Comparison of ENCODE assay signal across 9 cellular contexts in the genomic region with DNA sequence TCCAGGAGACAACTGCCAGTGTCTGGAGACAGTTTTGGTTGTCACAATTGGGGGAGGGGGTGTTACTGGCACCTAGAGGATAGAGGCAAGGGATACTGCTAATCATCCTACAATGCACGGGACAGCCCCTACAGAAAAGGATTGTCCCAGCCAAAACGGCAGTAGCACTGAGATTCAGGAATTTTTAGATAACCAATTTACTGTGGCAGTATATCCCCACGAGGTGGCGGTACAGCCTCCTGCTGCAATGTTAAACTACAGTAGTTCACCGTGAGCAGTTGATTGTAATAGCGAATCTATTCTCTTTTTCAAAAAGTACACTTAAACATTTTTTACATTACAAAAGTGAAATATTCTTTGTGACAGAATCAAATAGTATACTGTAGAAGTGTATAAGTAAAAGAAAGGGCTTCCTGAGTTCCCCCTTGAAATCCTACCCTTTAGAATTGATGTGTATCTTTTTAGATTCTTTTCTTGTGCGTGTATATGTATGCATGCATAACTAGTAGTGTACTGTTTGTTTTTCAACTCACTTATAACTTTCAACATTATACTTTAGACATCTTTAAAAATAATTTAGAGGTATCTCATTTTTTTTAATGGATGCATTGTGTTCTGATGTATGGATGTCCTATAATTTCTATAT. TPM values are rescaled to one million over a fixed set of nuclear protein-coding genes. Genes with fewer than 3 reads are reported as not detected.
DNase-seq lines count a peak whose midpoint lies in the region; TF ChIP-seq lines count a peak whose summit lies in the region.
"Not testable (repeated sequence)": the region's sequence is repeated elsewhere in the genome, so short reads cannot be mapped to it uniquely, and the experiment has no call there.
"Had no signal": no experiment of that assay in that cellular context is flagged by ENCODE, and none has a peak within 500 bp of the region (broad histone marks: within the 10 kb centered on the region; RNA-seq: fewer than 3 reads in every experiment).

No MANE protein-coding gene starts in this region.

- WGBS in mammary epithelial cell (ENCODE audit: low coverage, missing lambda C conversion rate) = 36% methylated on average over 2 of the region's 7 CpGs
- 10 to 12% (median 10%) methylated on average over 7 of the region's 7 CpGs for WGBS in ovary, 3 donors

- H3K4me1 ChIP-seq in Caco-2; KMS-11 (ENCODE audit: low read depth, poor library complexity, severe bottlenecking); PC-9 (replicated peaks; ENCODE audit: insufficient read depth); mammary epithelial cell (ENCODE audit: insufficient read depth, low read length); left ventricle myocardium inferior; ovary (ENCODE audit: insufficient read depth): not testable (repeated sequence)

- peak; percentile 72 to 78 for DNase-seq in Caco-2
- DNase-seq in PC-9 = peak; percentile 41 to 73
- peak; percentile 64 to 74 for DNase-seq in activated CD4-positive, alpha-beta T cell treated with anti-CD3 and anti-CD28 coated beads, Interleukin-2, amount 50 U/mL, for 48 hours
- DNase-seq in mammary epithelial cell = peak; percentile 21
- DNase-seq in left ventricle myocardium inferior = peak; percentile 62
- peak; percentile 55 to 77 (median 69) for DNase-seq in ovary
- peak; percentile 19 to 37 for DNase-seq in stimulated activated CD8-positive, alpha-beta memory T cell treated with anti-CD3 and anti-CD28 coated beads, Interleukin-7, amount 100 ng/mL, for 48 hours (ENCODE audit: extremely low read depth in 1 of 2, low read depth in 1 of 2)

- not testable (repeated sequence) for H3K4me3 ChIP-seq in Caco-2 (ENCODE audit: low read depth, low read length); KMS-11 (IDR thresholded peaks at IDR 0.05; ENCODE audit: insufficient read depth, low read depth, low read length); PC-9; mammary epithelial cell (replicated peaks in 1 of 3; ENCODE audit: insufficient read depth in 1 of 3, low read depth in 2 of 3, low read length in 3 of 3); left ventricle myocardium inferior; ovary

- H3K79me2 ChIP-seq in KMS-11 (ENCODE audit: insufficient read depth, low read depth); PC-9 (ENCODE audit: low read depth); mammary epithelial cell (ENCODE audit: insufficient read depth, low read length): not testable (repeated sequence)

- not testable (repeated sequence) for H3K27ac Mint-ChIP-seq in Caco-2 (ENCODE audit: unreplicated experiment)

- not testable (repeated sequence) for H3K36me3 ChIP-seq in Caco-2 (ENCODE audit: control insufficient read depth, insufficient read depth, low read length); KMS-11 (ENCODE audit: insufficient read depth); PC-9 (ENCODE audit: low read depth); mammary epithelial cell (ENCODE audit: insufficient read depth, low read length); left ventricle myocardium inferior; ovary

- not testable (repeated sequence) for H3K4me3 Mint-ChIP-seq in Caco-2 (ENCODE audit: unreplicated experiment)

- not testable (repeated sequence) for H2AFZ ChIP-seq in KMS-11 (ENCODE audit: low read depth); PC-9; mammary epithelial cell (ENCODE audit: low read depth, low read length)

- TF ChIP-seq POLR2A in ovary (IDR thresholded peaks at IDR 0.05) = not testable (repeated sequence)

- POLR2A ChIA-PET in Caco-2 (lab: Charles Lee); PC-9 (lab: Charles Lee; ENCODE audit: unreplicated experiment): not testable (repeated sequence)

- H3F3A ChIP-seq in PC-9 (ENCODE audit: insufficient read depth, low read depth) = not testable (repeated sequence)

- not testable (repeated sequence) for H3K9me3 ChIP-seq in Caco-2; PC-9 (ENCODE audit: insufficient read depth, low read depth); mammary epithelial cell (replicated peaks; ENCODE audit: insufficient read depth, low read length); left ventricle myocardium inferior (replicated peaks); ovary

- H4K20me1 ChIP-seq in KMS-11 (ENCODE audit: insufficient read depth); PC-9 (ENCODE audit: insufficient read depth); mammary epithelial cell (ENCODE audit: insufficient read depth, low read length): not testable (repeated sequence)

- not testable (repeated sequence) for BruUV-seq in Caco-2 (replicated peaks; lab: Mats Ljungman, UMichigan); PC-9 (replicated peaks; lab: Mats Ljungman, UMichigan); mammary epithelial cell (replicated peaks; lab: Mats Ljungman, UMichigan)

- CTCF ChIA-PET in Caco-2 (lab: Charles Lee); PC-9 (lab: Charles Lee); mammary epithelial cell (lab: Charles Lee; ENCODE audit: low non-redundant PET): not testable (repeated sequence)

- dilution Hi-C loops in mammary epithelial cell (cut with HindIII; ENCODE audit: low sequenced_read_pairs) = not testable (repeated sequence)

- not testable (repeated sequence) for H3K9me3 Mint-ChIP-seq in Caco-2 (ENCODE audit: unreplicated experiment)

- H3K27me3 ChIP-seq in Caco-2 (replicated peaks; ENCODE audit: control insufficient read depth, insufficient read depth, low read length); KMS-11 (ENCODE audit: insufficient read depth, low read depth); PC-9 (ENCODE audit: insufficient read depth, low read depth); mammary epithelial cell (ENCODE audit: insufficient read depth, low read length); left ventricle myocardium inferior (ENCODE audit: low read depth); ovary: not testable (repeated sequence)

- H3K4me2 ChIP-seq in KMS-11; mammary epithelial cell (ENCODE audit: insufficient read depth, low read depth, low read length): not testable (repeated sequence)
- H3K4me2 ChIP-seq in PC-9 = peak overlapping the region; percentile 26; the same call in 1 of the 2 replicates

- TF ChIP-seq CTCF in Caco-2 (IDR thresholded peaks at IDR 0.05; ENCODE audit: insufficient read depth in 1 of 2, low read depth in 1 of 2, low read length in 1 of 2, severe bottlenecking in 1 of 2, unreplicated experiment in 1 of 2) (peak; percentile 32 to 66), KMS-11 (conservative IDR thresholded peaks at IDR 0.05; ENCODE audit: low read depth, low read length) (peak; percentile 19; the same call in 1 of the 2 replicates), PC-9 (conservative IDR thresholded peaks at IDR 0.05) (peak; percentile 75), mammary epithelial cell (conservative IDR thresholded peaks at IDR 0.05 in 1 of 2, IDR thresholded peaks at IDR 0.05 in 1 of 2; ENCODE audit: extremely low read depth in 1 of 2, insufficient read depth in 1 of 2, low read depth in 1 of 2, low read length in 2 of 2) (peak; percentile 27 to 46), left ventricle myocardium inferior (IDR thresholded peaks at IDR 0.05; ENCODE audit: borderline replicate concordance) (peak; percentile 72), ovary (IDR thresholded peaks at IDR 0.05) (peak; percentile 27 to 37 (median 32))

- intact Hi-C loops in Caco-2 (cut with micrococcal nuclease; ENCODE audit: unreplicated experiment); PC-9 (cut with micrococcal nuclease; ENCODE audit: unreplicated experiment); mammary epithelial cell (cut with micrococcal nuclease); left ventricle myocardium inferior (cut with micrococcal nuclease); ovary (cut with DNase I): not testable (repeated sequence)

- H3K4me1 Mint-ChIP-seq in Caco-2 (ENCODE audit: low read depth, unreplicated experiment) = not testable (repeated sequence)

- H3K27ac ChIP-seq in KMS-11; PC-9; mammary epithelial cell (ENCODE audit: insufficient read depth, low read depth, low read length); left ventricle myocardium inferior (replicated peaks); ovary: not testable (repeated sequence)

- not testable (repeated sequence) for H3K36me3 Mint-ChIP-seq in Caco-2 (ENCODE audit: insufficient read depth, unreplicated experiment)

- H3K9me2 ChIP-seq in PC-9 (ENCODE audit: insufficient read depth) = not testable (repeated sequence)

- TF ChIP-seq EP300 in ovary (IDR thresholded peaks at IDR 0.05) = not testable (repeated sequence)

- H3K27me3 Mint-ChIP-seq in Caco-2 (ENCODE audit: insufficient read depth, unreplicated experiment) = not testable (repeated sequence)

- in situ Hi-C loops in mammary epithelial cell (cut with MboI; ENCODE audit: low sequenced_read_pairs in 2 of 2) = not testable (repeated sequence)

- not testable (repeated sequence) for H3K9ac ChIP-seq in KMS-11; mammary epithelial cell (ENCODE audit: insufficient read depth, low read length)

RNA-seq across cellular contexts. Expression of gene FOXO3B, which starts 30.4 kb away (rescaled TPM):
- 7.0 and 7.3 TPM in 2 replicates for total RNA-seq in Caco-2 (2022)
- 6.2 and 8.3 TPM in 2 replicates for total RNA-seq in PC-9 (2021)
- total RNA-seq in mammary epithelial cell = 1 to 10 TPM; 4.6 to 6.8 TPM
- 4.7 TPM for polyA plus RNA-seq in mammary epithelial cell
- polyA minus RNA-seq in mammary epithelial cell = 1.1 TPM
- 0.88 TPM for total RNA-seq in left ventricle myocardium inferior
- total RNA-seq in ovary = 10 to 100 TPM in 4 of 7 donors, 1 to 10 TPM in 3; 5.7 to 15.0 (median 10.5) TPM
- 1 to 10 TPM; 1.2 to 3.7 TPM for polyA plus RNA-seq in ovary

RNA-seq across cellular contexts. Expression of gene FBXW10, which starts 31.4 kb away (rescaled TPM):
- total RNA-seq in Caco-2 (2022) (0.11 TPM in 1 of 2 replicates, not detected in the other), PC-9 (2021) (5.3 and 6.1 TPM in 2 replicates), mammary epithelial cell (under 1 TPM; under 0.01 to 0.21 TPM), left ventricle myocardium inferior (0.08 TPM), ovary (under 1 TPM in 2 of 7 donors, not detected in 5; 0.11 to 0.20 TPM)
- polyA plus RNA-seq in mammary epithelial cell (0.03 TPM), ovary (under 1 TPM; 0.04 to 0.38 TPM)
- not detected for polyA minus RNA-seq in mammary epithelial cell
- total RNA-seq: skeletal muscle tissue had no signal

Comparison
In these comparisons a context has a peak if more than half of its experiments do, and no peak if none do; other contexts are left out.
1. DNase-seq: peak in every context shown above with its lines; median percentile 75 in Caco-2; 69 in activated CD4-positive, alpha-beta T cell treated with anti-CD3 and anti-CD28 coated beads, Interleukin-2, amount 50 U/mL, for 48 hours; 69 in ovary; 62 in left ventricle myocardium inferior; 57 in PC-9; 28 in stimulated activated CD8-positive, alpha-beta memory T cell treated with anti-CD3 and anti-CD28 coated beads, Interleukin-7, amount 100 ng/mL, for 48 hours; 21 in mammary epithelial cell.
2. CTCF ChIP-seq: peak in every context shown above with its lines; median percentile 75 in PC-9; 72 in left ventricle myocardium inferior; 49 in Caco-2; 36 in mammary epithelial cell; 32 in ovary; 19 in KMS-11.